ENCODE assay signal across 1 cellular context in the genomic region with DNA sequence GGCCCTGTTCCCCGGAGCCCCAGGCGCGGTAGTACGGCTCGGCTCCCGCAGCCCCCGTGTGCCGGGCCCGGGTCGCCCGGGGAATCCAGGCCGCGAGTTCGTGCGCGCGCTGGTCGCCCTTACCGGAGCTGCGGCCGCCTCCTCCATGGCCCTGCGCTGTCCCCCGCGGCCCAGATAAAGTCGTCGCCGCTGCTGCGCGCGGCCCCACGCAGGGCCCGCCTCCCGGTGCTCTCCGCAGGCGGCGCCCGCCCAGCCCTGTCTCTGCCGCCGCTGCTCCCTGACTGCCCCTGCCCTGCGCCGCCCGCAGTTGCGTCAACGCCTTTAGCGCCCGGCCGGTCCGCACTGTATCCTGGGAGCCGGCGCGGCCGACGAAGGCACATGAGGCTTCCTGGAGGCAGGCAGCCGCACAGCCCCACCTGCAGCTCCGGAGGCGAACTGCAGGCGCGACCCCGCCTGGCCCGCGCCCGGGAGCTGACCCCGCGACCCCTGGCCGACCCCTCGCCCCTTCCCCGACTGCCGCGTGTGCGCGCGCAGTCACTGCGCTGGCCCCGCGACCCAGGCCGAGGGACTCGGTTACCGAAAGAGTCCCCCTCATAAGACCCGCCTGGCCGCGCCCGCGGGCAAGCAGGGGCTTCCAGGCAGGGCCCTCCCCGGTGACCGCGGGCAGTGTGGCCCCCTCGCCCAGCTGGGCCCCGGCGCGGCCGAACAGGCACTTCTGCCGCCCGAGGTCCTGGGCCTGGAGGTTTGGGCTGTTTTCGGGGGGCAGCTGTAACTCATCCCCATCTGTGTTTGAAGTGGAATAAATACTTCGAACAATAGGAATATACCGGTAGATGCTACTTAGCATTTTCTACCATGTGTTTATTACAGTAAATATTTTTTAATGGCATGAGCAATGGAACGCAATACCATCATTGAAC.
TF ChIP-seq lines count a peak whose summit lies in the region.

No MANE protein-coding gene starts in this region.

TF ChIP-seq in HepG2, 621 proteins besides CTCF, POLR2A, EP300 and RAD21 (continued from another document and continues in another):
- TF ChIP-seq ZNF710 (CRISPR knock-in tag; IDR thresholded peaks at IDR 0.05; ENCODE audit: borderline replicate concordance) (peak; percentile 70; the same call in 1 of the 2 replicates), ZNF792 (CRISPR knock-in tag; IDR thresholded peaks at IDR 0.05) (peak; percentile 67; the same call in 1 of the 2 replicates), ZNF570 (CRISPR knock-in tag; IDR thresholded peaks at IDR 0.05; ENCODE audit: borderline replicate concordance) (no peak), ZNF891 (CRISPR knock-in tag; IDR thresholded peaks at IDR 0.05) (peak; percentile 66; the same call in 1 of the 2 replicates), ZNF292 (CRISPR knock-in tag; IDR thresholded peaks at IDR 0.05; ENCODE audit: borderline replicate concordance, low read depth) (no peak), ATRX (CRISPR knock-in tag; IDR thresholded peaks at IDR 0.05; ENCODE audit: borderline replicate concordance) (no peak), TBX2 (CRISPR knock-in tag; IDR thresholded peaks at IDR 0.05; ENCODE audit: borderline replicate concordance) (peak; percentile 87), NR2F6 (IDR thresholded peaks at IDR 0.05) (peak; percentile 6; the same call in 1 of the 2 replicates), NR2F6 (CRISPR knock-in tag; IDR thresholded peaks at IDR 0.05) (peak; percentile 95), PAF1 (CRISPR knock-in tag; IDR thresholded peaks at IDR 0.05) (no peak), ZSCAN12 (CRISPR knock-in tag; IDR thresholded peaks at IDR 0.05) (no peak), MATR3 (CRISPR knock-in tag; IDR thresholded peaks at IDR 0.05) (no peak), ZNF362 (CRISPR knock-in tag; IDR thresholded peaks at IDR 0.05; ENCODE audit: borderline replicate concordance) (peak; percentile 32; the same call in 1 of the 2 replicates), MYNN (CRISPR knock-in tag; IDR thresholded peaks at IDR 0.05; ENCODE audit: low read depth) (no peak), ZNF12 (CRISPR knock-in tag; IDR thresholded peaks at IDR 0.05) (peak; percentile 43; the same call in 1 of the 2 replicates), TBL1XR1 (IDR thresholded peaks at IDR 0.05; ENCODE audit: borderline replicate concordance, low read length, partially characterized antibody) (peak; percentile 86), KAT7 (CRISPR knock-in tag; IDR thresholded peaks at IDR 0.05; ENCODE audit: borderline replicate concordance) (peak; percentile 83; the same call in 1 of the 2 replicates), ZNF775 (CRISPR knock-in tag; IDR thresholded peaks at IDR 0.05; ENCODE audit: borderline replicate concordance) (no peak), PRDM10 (CRISPR knock-in tag; IDR thresholded peaks at IDR 0.05; ENCODE audit: low read depth) (no peak), HOXA9 (CRISPR knock-in tag; IDR thresholded peaks at IDR 0.05; ENCODE audit: borderline replicate concordance) (peak; percentile 71; the same call in 1 of the 2 replicates), SATB2 (CRISPR knock-in tag; IDR thresholded peaks at IDR 0.05) (no peak), XBP1 (CRISPR knock-in tag; IDR thresholded peaks at IDR 0.05) (no peak), KDM2A (CRISPR knock-in tag; IDR thresholded peaks at IDR 0.05; ENCODE audit: borderline replicate concordance, low read depth) (peak; percentile 95), ZNF776 (CRISPR knock-in tag; IDR thresholded peaks at IDR 0.05) (peak; percentile 79), ZNF205 (CRISPR knock-in tag; IDR thresholded peaks at IDR 0.05) (no peak), ETV5 (CRISPR knock-in tag; IDR thresholded peaks at IDR 0.05; ENCODE audit: borderline replicate concordance) (peak; percentile 56), RBM39 (IDR thresholded peaks at IDR 0.05; ENCODE audit: low read depth, low read length, poor library complexity, severe bottlenecking) (no peak), CHD2 (IDR thresholded peaks at IDR 0.05; ENCODE audit: low read depth, low read length) (no peak), HNRNPK (IDR thresholded peaks at IDR 0.05; ENCODE audit: low read depth, low read length, poor library complexity, severe bottlenecking) (peak; percentile 46), ZNF784 (CRISPR knock-in tag; IDR thresholded peaks at IDR 0.05; ENCODE audit: borderline replicate concordance) (peak; percentile 93), ZNF530 (CRISPR knock-in tag; IDR thresholded peaks at IDR 0.05; ENCODE audit: low read depth) (no peak), MBNL3 (CRISPR knock-in tag; conservative IDR thresholded peaks at IDR 0.05) (no peak), WIZ (CRISPR knock-in tag; IDR thresholded peaks at IDR 0.05) (peak; percentile 74; the same call in 1 of the 2 replicates), MEIS1 (CRISPR knock-in tag; IDR thresholded peaks at IDR 0.05; ENCODE audit: borderline replicate concordance) (peak; percentile 87), ZNF496 (CRISPR knock-in tag; IDR thresholded peaks at IDR 0.05; ENCODE audit: insufficient replicate concordance) (no peak), ZNF674 (CRISPR knock-in tag; IDR thresholded peaks at IDR 0.05; ENCODE audit: low read depth) (0 out of 2 replicates have a peak, but pooled peaks have one; percentile 62), PAX8 (CRISPR knock-in tag; IDR thresholded peaks at IDR 0.05; ENCODE audit: borderline replicate concordance) (0 out of 2 replicates have a peak, but pooled peaks have one; percentile 28), MEF2D (CRISPR knock-in tag; IDR thresholded peaks at IDR 0.05) (no peak), NBN (conservative IDR thresholded peaks at IDR 0.05) (no peak), HOXA7 (CRISPR knock-in tag; IDR thresholded peaks at IDR 0.05) (no peak), HDAC6 (IDR thresholded peaks at IDR 0.05; ENCODE audit: low read depth, low read length) (no peak)
- TF ChIP-seq, protein P1, sequence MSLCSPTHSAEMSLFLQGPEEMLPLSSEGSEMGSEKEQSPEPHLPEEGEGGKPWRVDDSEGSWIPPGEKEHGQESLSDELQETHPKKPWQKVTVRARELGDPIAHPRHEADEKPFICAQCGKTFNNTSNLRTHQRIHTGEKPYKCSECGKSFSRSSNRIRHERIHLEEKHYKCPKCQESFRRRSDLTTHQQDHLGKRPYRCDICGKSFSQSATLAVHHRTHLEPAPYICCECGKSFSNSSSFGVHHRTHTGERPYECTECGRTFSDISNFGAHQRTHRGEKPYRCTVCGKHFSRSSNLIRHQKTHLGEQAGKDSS (CRISPR knock-in tag; IDR thresholded peaks at IDR 0.05; ENCODE audit: borderline replicate concordance, low read depth): peak; percentile 90
- TF ChIP-seq, protein P2, sequence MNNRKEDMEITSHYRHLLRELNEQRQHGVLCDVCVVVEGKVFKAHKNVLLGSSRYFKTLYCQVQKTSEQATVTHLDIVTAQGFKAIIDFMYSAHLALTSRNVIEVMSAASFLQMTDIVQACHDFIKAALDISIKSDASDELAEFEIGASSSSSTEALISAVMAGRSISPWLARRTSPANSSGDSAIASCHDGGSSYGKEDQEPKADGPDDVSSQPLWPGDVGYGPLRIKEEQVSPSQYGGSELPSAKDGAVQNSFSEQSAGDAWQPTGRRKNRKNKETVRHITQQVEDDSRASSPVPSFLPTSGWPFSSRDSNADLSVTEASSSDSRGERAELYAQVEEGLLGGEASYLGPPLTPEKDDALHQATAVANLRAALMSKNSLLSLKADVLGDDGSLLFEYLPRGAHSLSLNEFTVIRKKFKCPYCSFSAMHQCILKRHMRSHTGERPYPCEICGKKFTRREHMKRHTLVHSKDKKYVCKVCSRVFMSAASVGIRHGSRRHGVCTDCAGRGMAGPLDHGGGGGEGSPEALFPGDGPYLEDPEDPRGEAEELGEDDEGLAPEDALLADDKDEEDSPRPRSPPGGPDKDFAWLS (CRISPR knock-in tag; IDR thresholded peaks at IDR 0.05; ENCODE audit: borderline replicate concordance): no peak
- TF ChIP-seq, protein P3, sequence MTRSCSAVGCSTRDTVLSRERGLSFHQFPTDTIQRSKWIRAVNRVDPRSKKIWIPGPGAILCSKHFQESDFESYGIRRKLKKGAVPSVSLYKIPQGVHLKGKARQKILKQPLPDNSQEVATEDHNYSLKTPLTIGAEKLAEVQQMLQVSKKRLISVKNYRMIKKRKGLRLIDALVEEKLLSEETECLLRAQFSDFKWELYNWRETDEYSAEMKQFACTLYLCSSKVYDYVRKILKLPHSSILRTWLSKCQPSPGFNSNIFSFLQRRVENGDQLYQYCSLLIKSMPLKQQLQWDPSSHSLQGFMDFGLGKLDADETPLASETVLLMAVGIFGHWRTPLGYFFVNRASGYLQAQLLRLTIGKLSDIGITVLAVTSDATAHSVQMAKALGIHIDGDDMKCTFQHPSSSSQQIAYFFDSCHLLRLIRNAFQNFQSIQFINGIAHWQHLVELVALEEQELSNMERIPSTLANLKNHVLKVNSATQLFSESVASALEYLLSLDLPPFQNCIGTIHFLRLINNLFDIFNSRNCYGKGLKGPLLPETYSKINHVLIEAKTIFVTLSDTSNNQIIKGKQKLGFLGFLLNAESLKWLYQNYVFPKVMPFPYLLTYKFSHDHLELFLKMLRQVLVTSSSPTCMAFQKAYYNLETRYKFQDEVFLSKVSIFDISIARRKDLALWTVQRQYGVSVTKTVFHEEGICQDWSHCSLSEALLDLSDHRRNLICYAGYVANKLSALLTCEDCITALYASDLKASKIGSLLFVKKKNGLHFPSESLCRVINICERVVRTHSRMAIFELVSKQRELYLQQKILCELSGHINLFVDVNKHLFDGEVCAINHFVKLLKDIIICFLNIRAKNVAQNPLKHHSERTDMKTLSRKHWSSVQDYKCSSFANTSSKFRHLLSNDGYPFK (CRISPR knock-in tag; IDR thresholded peaks at IDR 0.05; ENCODE audit: borderline replicate concordance): peak; percentile 83; the same call in 1 of the 2 replicates
- TF ChIP-seq, protein P4, sequence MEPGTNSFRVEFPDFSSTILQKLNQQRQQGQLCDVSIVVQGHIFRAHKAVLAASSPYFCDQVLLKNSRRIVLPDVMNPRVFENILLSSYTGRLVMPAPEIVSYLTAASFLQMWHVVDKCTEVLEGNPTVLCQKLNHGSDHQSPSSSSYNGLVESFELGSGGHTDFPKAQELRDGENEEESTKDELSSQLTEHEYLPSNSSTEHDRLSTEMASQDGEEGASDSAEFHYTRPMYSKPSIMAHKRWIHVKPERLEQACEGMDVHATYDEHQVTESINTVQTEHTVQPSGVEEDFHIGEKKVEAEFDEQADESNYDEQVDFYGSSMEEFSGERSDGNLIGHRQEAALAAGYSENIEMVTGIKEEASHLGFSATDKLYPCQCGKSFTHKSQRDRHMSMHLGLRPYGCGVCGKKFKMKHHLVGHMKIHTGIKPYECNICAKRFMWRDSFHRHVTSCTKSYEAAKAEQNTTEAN (CRISPR knock-in tag; conservative IDR thresholded peaks at IDR 0.05): peak; percentile 46; the same call in 1 of the 2 replicates
- TF ChIP-seq, protein P5, sequence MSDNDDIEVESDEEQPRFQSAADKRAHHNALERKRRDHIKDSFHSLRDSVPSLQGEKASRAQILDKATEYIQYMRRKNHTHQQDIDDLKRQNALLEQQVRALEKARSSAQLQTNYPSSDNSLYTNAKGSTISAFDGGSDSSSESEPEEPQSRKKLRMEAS (IDR thresholded peaks at IDR 0.05): peak; percentile 95
